ENCODE assay signal across 2 cellular contexts in genomic region chr5:179588166-179588565, GRCh38.
TF ChIP-seq lines count a peak whose summit lies in the region.

No MANE protein-coding gene starts in this region.

TF ChIP-seq in HCT116, 20 proteins besides CTCF, POLR2A, EP300 and RAD21 (continued from another document):
- TF ChIP-seq REST (IDR thresholded peaks at IDR 0.05; ENCODE audit: low read depth), result 0 out of 2 replicates have a peak, but pooled peaks have one; percentile 2
- TF ChIP-seq ZFX (IDR thresholded peaks at IDR 0.05), result no peak

TF ChIP-seq in SK-N-SH treated with all-trans-retinoic acid at 6 μM for 48 hours, 23 proteins besides CTCF, POLR2A, EP300 and RAD21 (continued from another document):
- TF ChIP-seq CSRNP3 (CRISPR knock-in tag; IDR thresholded peaks at IDR 0.05) (no peak), ZNF565 (CRISPR knock-in tag; conservative IDR thresholded peaks at IDR 0.05; ENCODE audit: low read depth) (no peak), PPARA (CRISPR knock-in tag; IDR thresholded peaks at IDR 0.05; ENCODE audit: borderline replicate concordance) (no peak), ZC3H10 (CRISPR knock-in tag; IDR thresholded peaks at IDR 0.05) (no peak), ZNF8 (CRISPR knock-in tag; IDR thresholded peaks at IDR 0.05) (no peak), PATZ1 (CRISPR knock-in tag; IDR thresholded peaks at IDR 0.05; ENCODE audit: borderline replicate concordance) (no peak), CSDC2 (CRISPR knock-in tag; IDR thresholded peaks at IDR 0.05) (no peak), ZFP30 (CRISPR knock-in tag; IDR thresholded peaks at IDR 0.05) (no peak), OSR1 (CRISPR knock-in tag; IDR thresholded peaks at IDR 0.05) (no peak), GLIS3 (CRISPR knock-in tag; IDR thresholded peaks at IDR 0.05) (no peak), ZNF70 (CRISPR knock-in tag; IDR thresholded peaks at IDR 0.05) (no peak)
TF ChIP-seq in SK-N-SH treated with all-trans-retinoic acid at 6 μM for 48 hours: peak in this region for 0.
